In genomic region chr3:39447637-39448483, GRCh38 we compare ENCODE assay signal across 8 cellular contexts. TPM values are rescaled to one million over a fixed set of nuclear protein-coding genes. Genes with fewer than 3 reads are reported as not detected.
DNase-seq lines count a peak whose midpoint lies in the region; ATAC-seq, FAIRE-seq and TF ChIP-seq lines count a peak whose summit lies in the region.

No MANE protein-coding gene starts in this region.

- H3K4me3 ChIP-seq in SJSA1, result no peak overlapping the region
- H3K4me3 ChIP-seq in gastroesophageal sphincter, result no peak overlapping the region
- no peak overlapping the region for H3K4me3 ChIP-seq in ovary

- TF ChIP-seq POLR2A in gastroesophageal sphincter (IDR thresholded peaks at IDR 0.05) (no peak), ovary (IDR thresholded peaks at IDR 0.05) (no peak)

- ATAC-seq in gastroesophageal sphincter, result peak; percentile 87

- no peak overlapping the region for H3K27ac ChIP-seq in SJSA1
- H3K27ac ChIP-seq in gastroesophageal sphincter, result no peak overlapping the region
- H3K27ac ChIP-seq in ovary, result no peak overlapping the region

- no peaks in the 10 kb centered on the region for H3K36me3 ChIP-seq in SJSA1
- H3K36me3 ChIP-seq in gastroesophageal sphincter, result no peaks in the 10 kb centered on the region
- H3K36me3 ChIP-seq in ovary, result no peaks in the 10 kb centered on the region

- no peaks in the 10 kb centered on the region for H3K4me1 ChIP-seq in SJSA1 (replicated peaks)
- peaks cover 0 to 4% (median 0%) of the 10 kb centered on the region in 3 donors for H3K4me1 ChIP-seq in gastroesophageal sphincter
- no peaks in the 10 kb centered on the region for H3K4me1 ChIP-seq in ovary (ENCODE audit: insufficient read depth)

- peak; percentile 65 to 82 (median 75) for TF ChIP-seq CTCF in gastroesophageal sphincter (IDR thresholded peaks at IDR 0.05)
- TF ChIP-seq CTCF in ovary (IDR thresholded peaks at IDR 0.05), result peak; percentile 53 to 79 (median 66)

- peak; percentile 77 for DNase-seq in H4 (ENCODE audit: low spot score)
- DNase-seq in M059J (ENCODE audit: low read depth), result peak; percentile 72
- DNase-seq in SJSA1 (ENCODE audit: low read depth in 1 of 2, low spot score in 2 of 2), result peak; percentile 38 to 60
- peak; percentile 45 for DNase-seq in activated naive CD4-positive, alpha-beta T cell treated with Interleukin-2 at 50 U/mL for 16 hours
- peak; percentile 45 to 76 (median 54) for DNase-seq in ovary
- DNase-seq in ureter (ENCODE audit: low spot score), result peak; percentile 74

- WGBS in gastroesophageal sphincter (ENCODE audit: low coverage in 1 of 2), 2 donors, result 22 to 24% methylated on average over 9 to 10 of the region's 13 CpGs
- 21 to 22% (median 22%) methylated on average over 13 of the region's 13 CpGs for WGBS in ovary, 3 donors

- TF ChIP-seq EP300 in gastroesophageal sphincter (IDR thresholded peaks at IDR 0.05), result no peak
- TF ChIP-seq EP300 in ovary (IDR thresholded peaks at IDR 0.05), result no peak

- H3K27me3 ChIP-seq in SJSA1 (replicated peaks) (peaks cover 6% of the 10 kb centered on the region; the same call in 1 of the 2 replicates), gastroesophageal sphincter (peaks cover 4% of the 10 kb centered on the region), ovary (no peaks in the 10 kb centered on the region)

- peak; percentile 94 for FAIRE-seq in G401.6 (lab: Jason Lieb, UNC)

- intact Hi-C loops in ovary (cut with DNase I), result loop anchor here in 1 of 4 donors (10.0 kb wide), 1 partner anchor 727 kb away; no protein-coding TSS in a partner anchor

- H3K9me3 ChIP-seq in SJSA1 (replicated peaks) (no peaks in the 10 kb centered on the region), gastroesophageal sphincter (no peaks in the 10 kb centered on the region), ovary (no peaks in the 10 kb centered on the region)

RNA-seq across cellular contexts. Expression of gene MOBP, which starts 19.6 kb away (rescaled TPM):
- 0.17 TPM in 1 of 2 replicates, not detected in the other for total RNA-seq in H4 (2014; rRNA removed; shearing (Covaris generic))
- total RNA-seq in M059J (2014; rRNA removed; shearing (Covaris generic)), result not detected in 2 replicates
- not detected in 2 replicates for total RNA-seq in SJSA1 (2014; rRNA removed; shearing (Covaris generic))
- total RNA-seq in gastroesophageal sphincter, result under 1 TPM in 2 of 4 donors, not detected in 2; 0.08 to 0.47 TPM
- under 1 TPM in 6 of 7 donors, not detected in 1; 0.07 to 0.72 (median 0.22) TPM for total RNA-seq in ovary
- 1 to 10 TPM in 1 of 2 donors, under 1 TPM in 1; 0.68 to 1.0 TPM for polyA plus RNA-seq in ovary
- total RNA-seq in ureter, result not detected

RNA-seq across cellular contexts. Expression of gene RPSA, which starts 41.3 kb away (rescaled TPM):
- total RNA-seq in H4 (2014; rRNA removed; shearing (Covaris generic)), result 2,268 and 2,637 TPM in 2 replicates
- total RNA-seq in M059J (2014; rRNA removed; shearing (Covaris generic)), result 933 and 1,152 TPM in 2 replicates
- total RNA-seq in SJSA1 (2014; rRNA removed; shearing (Covaris generic)), result 1,277 and 1,831 TPM in 2 replicates
- total RNA-seq in gastroesophageal sphincter, result 1,000 to 10,000 TPM in 2 of 4 donors, 100 to 1,000 TPM in 2; 637 to 1,292 (median 907) TPM
- 1,000 to 10,000 TPM; 1,337 to 2,779 (median 1,617) TPM for total RNA-seq in ovary
- polyA plus RNA-seq in ovary, result 1,000 to 10,000 TPM; 1,695 to 2,321 TPM
- 1,330 TPM for total RNA-seq in ureter
